In genomic region chr6:52361347-52361944, GRCh38 we compare ENCODE assay signal across 8 cellular contexts. TPM values are rescaled to one million over a fixed set of nuclear protein-coding genes. Genes with fewer than 3 reads are reported as not detected.
A peak's percentile ranks its signal among the peaks of the same experiment; 100 is the strongest.
DNase-seq lines count a peak whose midpoint lies in the region; ATAC-seq and TF ChIP-seq lines count a peak whose summit lies in the region.

No MANE protein-coding gene starts in this region.

- H3K27me3 ChIP-seq in HCT116 (ENCODE audit: insufficient read depth, low read length) (no peaks in the 10 kb centered on the region), SJCRH30 (no peaks in the 10 kb centered on the region), left lung (no peaks in the 10 kb centered on the region), stomach smooth muscle (ENCODE audit: control insufficient read depth in 1 of 2, insufficient read depth in 2 of 2, low read length in 2 of 2) (no peaks in the 10 kb centered on the region)

- H3K36me3 ChIP-seq in HCT116 (ENCODE audit: control insufficient read depth in 1 of 2, insufficient read depth in 2 of 2, low read length in 2 of 2) (no peaks in the 10 kb centered on the region), SJCRH30 (no peaks in the 10 kb centered on the region), left lung (no peaks in the 10 kb centered on the region), stomach smooth muscle (ENCODE audit: control insufficient read depth in 2 of 2, insufficient read depth in 2 of 2, low read length in 2 of 2) (no peaks in the 10 kb centered on the region)

- POLR2A ChIA-PET in HCT116 (lab: Charles Lee), result interaction anchor here (0.8 to 1.4 kb wide), 3 partner anchors 9 to 28 kb away, joined by 3 to 12 read pairs (median 5); no protein-coding TSS in a partner anchor

- H3K4me2 ChIP-seq in HCT116 (ENCODE audit: low read length), result peak overlapping the region; percentile 98

- TF ChIP-seq CTCF in HCT116 (IDR thresholded peaks at IDR 0.05 in 2 of 3, conservative IDR thresholded peaks at IDR 0.05 in 1 of 3; ENCODE audit: borderline replicate concordance in 1 of 3, insufficient read depth in 1 of 3, low read depth in 2 of 3, low read length in 2 of 3) (no peak), left lung (IDR thresholded peaks at IDR 0.05) (no peak)

- H2AFZ ChIP-seq in HCT116 (ENCODE audit: low read depth, low read length, poor library complexity, severe bottlenecking), result peak overlapping the region; percentile 82

- intact Hi-C loops in HCT116 (cut with micrococcal nuclease), result no loop called here
- intact Hi-C loops in left lung (cut with DNase I), result no loop called here

- H3K27ac ChIP-seq in HCT116 (ENCODE audit: low read depth, low read length) (no peak overlapping the region; the same call in 1 of the 2 replicates), SJCRH30 (no peak overlapping the region; the same call in 1 of the 2 replicates), caudate nucleus (ENCODE audit: low read depth, low read length) (peak overlapping the region; percentile 88), left lung (peak overlapping the region; percentile 69 to 86), stomach smooth muscle (ENCODE audit: low read length) (peak overlapping the region; percentile 73)

- H3K4me1 ChIP-seq in HCT116 (ENCODE audit: control insufficient read depth in 1 of 2, insufficient read depth in 2 of 2, low read length in 2 of 2) (peaks cover 3 to 19% of the 10 kb centered on the region in 2 experiments; a peak in 3 of 4 replicates), SJCRH30 (0 out of 2 replicates have a peak, but pooled peaks cover 5% of the 10 kb centered on the region), left lung (peaks cover 7 to 25% of the 10 kb centered on the region in 2 donors), stomach smooth muscle (ENCODE audit: control insufficient read depth, insufficient read depth, low read length) (peaks cover 34% of the 10 kb centered on the region)

- TF ChIP-seq RAD21 in HCT116 (IDR thresholded peaks at IDR 0.05; ENCODE audit: low read depth), result no peak

- ATAC-seq in HCT116 (peak; percentile 6), left lung (no peak)

- DNase-seq in CD1c-positive myeloid dendritic cell (ENCODE audit: extremely low spot score), result peak; percentile 47
- no peak for DNase-seq in HCT116 (ENCODE audit: low read depth, low spot score)
- peak in 1 of 2 experiments; percentile 5 for DNase-seq in SJCRH30
- peak in 19 of 61 donors; percentile 14 to 73 (median 45) for DNase-seq in caudate nucleus (lab: John Stamatoyannopoulos, UW)
- no peak for DNase-seq in left lung
- no peak for DNase-seq in middle frontal gyrus (ENCODE audit: extremely low spot score, low spot score)
- no peak for DNase-seq in retina

- TF ChIP-seq POLR2A in HCT116 (IDR thresholded peaks at IDR 0.05; ENCODE audit: borderline replicate concordance, extremely low read depth, insufficient read depth, insufficient read length), result no peak

- no peaks in the 10 kb centered on the region for H4K20me1 ChIP-seq in HCT116 (ENCODE audit: insufficient read depth)

- H3K4me3 ChIP-seq in HCT116 (replicated peaks in 1 of 2; ENCODE audit: low read depth in 1 of 2, low read length in 2 of 2) (peak overlapping the region; percentile 46 to 92), SJCRH30 (peak overlapping the region; percentile 93), left lung (peak overlapping the region; percentile 60 to 81), stomach smooth muscle (ENCODE audit: low read length in 2 of 2) (peak overlapping the region; percentile 90 to 96)

- peak overlapping the region; percentile 89 for H3K9ac ChIP-seq in HCT116 (ENCODE audit: low read length)
- H3K9ac ChIP-seq in stomach smooth muscle (ENCODE audit: low read length in 2 of 2), result peak overlapping the region; percentile 69 to 72

- peaks cover 5% of the 10 kb centered on the region; the same call in 1 of the 2 replicates for H3K9me2 ChIP-seq in HCT116 (ENCODE audit: insufficient read depth)

- BruUV-seq in HCT116 (replicated peaks; lab: Mats Ljungman, UMichigan), result TSS peak; percentile 95

- H3K79me2 ChIP-seq in HCT116 (ENCODE audit: insufficient read depth, low read length), result peaks cover 13% of the 10 kb centered on the region; the same call in 1 of the 2 replicates

- RAD21 ChIA-PET in HCT116 (lab: Charles Lee; ENCODE audit: low non-redundant PET in 1 of 2, low total read pairs in 2 of 2, uncharacterized antibody in 2 of 2, unreplicated experiment in 2 of 2), result no interaction called here

- CTCF ChIA-PET in HCT116 (lab: Charles Lee), result no interaction called here

- H3K9me3 ChIP-seq in HCT116 (ENCODE audit: control insufficient read depth in 1 of 2, insufficient read depth in 1 of 2, low read depth in 1 of 2, low read length in 2 of 2) (no peaks in the 10 kb centered on the region), SJCRH30 (replicated peaks) (no peaks in the 10 kb centered on the region), left lung (no peaks in the 10 kb centered on the region), stomach smooth muscle (ENCODE audit: control insufficient read depth in 2 of 2, low read length in 2 of 2) (no peaks in the 10 kb centered on the region)

TF ChIP-seq in HCT116, 20 proteins besides CTCF, POLR2A, EP300 and RAD21:
- no peak for TF ChIP-seq EZH2phosphoT487 (IDR thresholded peaks at IDR 0.05; ENCODE audit: borderline replicate concordance)
- no peak for TF ChIP-seq ZFX (IDR thresholded peaks at IDR 0.05)
- TF ChIP-seq EZH2 (IDR thresholded peaks at IDR 0.05), result no peak
- TF ChIP-seq CEBPB (IDR thresholded peaks at IDR 0.05; ENCODE audit: low read depth), result no peak
- no peak for TF ChIP-seq FOSL1 (IDR thresholded peaks at IDR 0.05; ENCODE audit: low read depth)
- no peak for TF ChIP-seq CBX3 (IDR thresholded peaks at IDR 0.05; ENCODE audit: low read depth)
- no peak for TF ChIP-seq SP1 (IDR thresholded peaks at IDR 0.05; ENCODE audit: low read depth)

RNA-seq across cellular contexts. Expression of gene PAQR8, which starts 0.5 kb away (rescaled TPM):
- total RNA-seq in HCT116 (2021; ENCODE audit: unreplicated experiment) (5.9 TPM), left lung (10 to 100 TPM in 1 of 2 donors, 1 to 10 TPM in 1; 9.3 to 15.6 TPM)
- 1.9 and 3.0 TPM in 2 replicates for polyA plus RNA-seq in HCT116 (2012)
- total RNA-seq in SJCRH30 (2014; rRNA removed; shearing (Covaris generic)), result 3.3 and 3.4 TPM in 2 replicates

RNA-seq across cellular contexts. Expression of gene EFHC1, which starts 58.7 kb away (rescaled TPM):
- 12.4 TPM for total RNA-seq in HCT116 (2021; ENCODE audit: unreplicated experiment)
- polyA plus RNA-seq in HCT116 (2012), result 8.9 TPM in 2 replicates
- total RNA-seq in SJCRH30 (2014; rRNA removed; shearing (Covaris generic)), result 11.7 and 14.6 TPM in 2 replicates
- total RNA-seq in left lung, result 10 to 100 TPM; 14.6 to 24.7 TPM

Comparison
In these comparisons a context has a peak if more than half of its experiments do, and no peak if none do; other contexts are left out.
1. H3K27ac ChIP-seq: peak in caudate nucleus (single experiment), left lung (2 of 2) and stomach smooth muscle (single experiment); none in HCT116 (single experiment) and SJCRH30 (single experiment).
2. Peak in every context shown above with its lines, with median percentiles within 50 percentile points of each other: H3K4me3 ChIP-seq.